2 cellular contexts compared by ENCODE assay signal in genomic region chr11:76836613-76837291, GRCh38.
TF ChIP-seq lines count a peak whose summit lies in the region.

No MANE protein-coding gene starts in this region.

TF ChIP-seq in SK-N-SH treated with all-trans-retinoic acid at 6 μM for 48 hours, 23 proteins besides CTCF, POLR2A, EP300 and RAD21:
- TF ChIP-seq, protein P1, sequence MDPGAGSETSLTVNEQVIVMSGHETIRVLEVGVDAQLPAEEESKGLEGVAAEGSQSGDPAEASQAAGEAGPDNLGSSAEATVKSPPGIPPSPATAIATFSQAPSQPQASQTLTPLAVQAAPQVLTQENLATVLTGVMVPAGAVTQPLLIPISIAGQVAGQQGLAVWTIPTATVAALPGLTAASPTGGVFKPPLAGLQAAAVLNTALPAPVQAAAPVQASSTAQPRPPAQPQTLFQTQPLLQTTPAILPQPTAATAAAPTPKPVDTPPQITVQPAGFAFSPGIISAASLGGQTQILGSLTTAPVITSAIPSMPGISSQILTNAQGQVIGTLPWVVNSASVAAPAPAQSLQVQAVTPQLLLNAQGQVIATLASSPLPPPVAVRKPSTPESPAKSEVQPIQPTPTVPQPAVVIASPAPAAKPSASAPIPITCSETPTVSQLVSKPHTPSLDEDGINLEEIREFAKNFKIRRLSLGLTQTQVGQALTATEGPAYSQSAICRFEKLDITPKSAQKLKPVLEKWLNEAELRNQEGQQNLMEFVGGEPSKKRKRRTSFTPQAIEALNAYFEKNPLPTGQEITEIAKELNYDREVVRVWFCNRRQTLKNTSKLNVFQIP (CRISPR knock-in tag; IDR thresholded peaks at IDR 0.05; ENCODE audit: borderline replicate concordance, low read depth) = no peak

TF ChIP-seq in SK-N-SH, 30 proteins besides CTCF, POLR2A, EP300 and RAD21 (continued from another document):
- TF ChIP-seq, protein P2, sequence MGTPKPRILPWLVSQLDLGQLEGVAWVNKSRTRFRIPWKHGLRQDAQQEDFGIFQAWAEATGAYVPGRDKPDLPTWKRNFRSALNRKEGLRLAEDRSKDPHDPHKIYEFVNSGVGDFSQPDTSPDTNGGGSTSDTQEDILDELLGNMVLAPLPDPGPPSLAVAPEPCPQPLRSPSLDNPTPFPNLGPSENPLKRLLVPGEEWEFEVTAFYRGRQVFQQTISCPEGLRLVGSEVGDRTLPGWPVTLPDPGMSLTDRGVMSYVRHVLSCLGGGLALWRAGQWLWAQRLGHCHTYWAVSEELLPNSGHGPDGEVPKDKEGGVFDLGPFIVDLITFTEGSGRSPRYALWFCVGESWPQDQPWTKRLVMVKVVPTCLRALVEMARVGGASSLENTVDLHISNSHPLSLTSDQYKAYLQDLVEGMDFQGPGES (IDR thresholded peaks at IDR 0.05; ENCODE audit: low read depth, low read length) = no peak
- TF ChIP-seq TEAD4 (IDR thresholded peaks at IDR 0.05; ENCODE audit: borderline replicate concordance, insufficient read depth) (no peak), EZH2phosphoT487 (IDR thresholded peaks at IDR 0.05; ENCODE audit: borderline replicate concordance, low read depth) (no peak), FOSL2 (IDR thresholded peaks at IDR 0.05; ENCODE audit: borderline replicate concordance, low read depth) (no peak), MXI1 (IDR thresholded peaks at IDR 0.05; ENCODE audit: low read depth, low read length) (no peak), NRF1 (IDR thresholded peaks at IDR 0.05; ENCODE audit: low read depth, low read length) (no peak), NFIC (IDR thresholded peaks at IDR 0.05; ENCODE audit: borderline replicate concordance) (no peak), YY1 (IDR thresholded peaks at IDR 0.05; ENCODE audit: low read depth) (no peak), SIN3A (IDR thresholded peaks at IDR 0.05; ENCODE audit: borderline replicate concordance, low read depth, low read length) (no peak), GATA2 (CRISPR knock-in tag; IDR thresholded peaks at IDR 0.05) (no peak), CHD2 (IDR thresholded peaks at IDR 0.05; ENCODE audit: low read length, partially characterized antibody) (no peak), TCF12 (IDR thresholded peaks at IDR 0.05) (no peak), RFX5 (IDR thresholded peaks at IDR 0.05; ENCODE audit: low read length) (no peak), GABPA (IDR thresholded peaks at IDR 0.05; ENCODE audit: low read depth) (no peak), USF2 (IDR thresholded peaks at IDR 0.05; ENCODE audit: borderline replicate concordance, low read depth, low read length) (no peak), FOXM1 (IDR thresholded peaks at IDR 0.05; ENCODE audit: low read depth) (no peak), PBX3 (IDR thresholded peaks at IDR 0.05) (no peak)
